Comparison of ENCODE assay signal across 9 cellular contexts in genomic region chr4:55554453-55555030, GRCh38. TPM values are rescaled to one million over a fixed set of nuclear protein-coding genes. Genes with fewer than 3 reads are reported as not detected.
DNase-seq lines count a peak whose midpoint lies in the region; ATAC-seq, FAIRE-seq and TF ChIP-seq lines count a peak whose summit lies in the region.
"Had no signal": no experiment of that assay in that cellular context is flagged by ENCODE, and none has a peak within 500 bp of the region (broad histone marks: within the 10 kb centered on the region; RNA-seq: fewer than 3 reads in every experiment).

No MANE protein-coding gene starts in this region.

- TF ChIP-seq RAD21 in GM12878 (IDR thresholded peaks at IDR 0.05; ENCODE audit: insufficient read depth, low read depth, low read length) = peak; percentile 63

- intact Hi-C loops in GM12878 (cut with micrococcal nuclease; ENCODE audit: unreplicated experiment) = loop anchor here (1.0 kb wide), 2 partner anchors 145 to 208 kb away; partner anchors contain the start of gene SRD5A3
- intact Hi-C loops in lower lobe of right lung (cut with DNase I) = no loop called here
- intact Hi-C loops in activated naive CD4-positive, alpha-beta T cell treated with anti-CD3 and anti-CD28 coated beads for 36 hours (cut with micrococcal nuclease) = loop anchor here (1.0 to 2.0 kb wide), 4 partner anchors 208 to 583 kb away; partner anchors contain the start of gene SRD5A3

- H3K9me3 ChIP-seq in GM12878 (replicated peaks; ENCODE audit: control insufficient read depth, insufficient read depth, low read length) (no peaks in the 10 kb centered on the region), lower lobe of right lung (no peaks in the 10 kb centered on the region)

- H3K27me3 ChIP-seq in GM12878 (replicated peaks in 1 of 2; ENCODE audit: control insufficient read depth in 2 of 2, insufficient read depth in 2 of 2, low read length in 1 of 2) (no peaks in the 10 kb centered on the region), lower lobe of right lung (ENCODE audit: low read depth) (no peaks in the 10 kb centered on the region)

- H3K27ac ChIP-seq in GM12878 (ENCODE audit: control insufficient read depth, insufficient read depth) (no peak overlapping the region), lower lobe of right lung (no peak overlapping the region)

- no peak overlapping the region for H3K27ac Mint-ChIP-seq in activated naive CD4-positive, alpha-beta T cell treated with anti-CD3 and anti-CD28 coated beads for 36 hours
- H3K27ac Mint-ChIP-seq in activated CD8-positive, alpha-beta memory T cell treated with anti-CD3 and anti-CD28 coated beads, Interleukin-2, amount 10 ng/mL, durations not matched to agents 7 days and 5 days = no peak overlapping the region

- H3K9me3 Mint-ChIP-seq in activated naive CD4-positive, alpha-beta T cell treated with anti-CD3 and anti-CD28 coated beads for 36 hours = peaks cover 4% of the 10 kb centered on the region
- peaks cover 7% of the 10 kb centered on the region for H3K9me3 Mint-ChIP-seq in activated CD8-positive, alpha-beta memory T cell treated with anti-CD3 and anti-CD28 coated beads, Interleukin-2, amount 10 ng/mL, durations not matched to agents 7 days and 5 days (ENCODE audit: low read depth)
- H3K9me3 Mint-ChIP-seq: neural crest cell had no signal

- no peak for FAIRE-seq in GM12878 (lab: Jason Lieb, UNC)

- SMC1A ChIA-PET in GM12878 (lab: Charles Lee; ENCODE audit: uncharacterized antibody, unreplicated experiment) = interaction anchor here (0.6 to 1.5 kb wide), 8 partner anchors 10 to 209 kb away, joined by 3 to 13 read pairs (median 3); partner anchors contain the start of gene SRD5A3

- no TSS peak for BruUV-seq in GM12878 (replicated peaks; lab: Mats Ljungman, UMichigan)

- H3K36me3 ChIP-seq in GM12878 (ENCODE audit: control insufficient read depth in 2 of 2, insufficient read depth in 2 of 2, low read length in 1 of 2) (no peaks in the 10 kb centered on the region), lower lobe of right lung (no peaks in the 10 kb centered on the region)

- H3K36me3 Mint-ChIP-seq in activated naive CD4-positive, alpha-beta T cell treated with anti-CD3 and anti-CD28 coated beads for 36 hours (ENCODE audit: low read depth) = no peaks in the 10 kb centered on the region
- peaks cover 6% of the 10 kb centered on the region for H3K36me3 Mint-ChIP-seq in activated CD8-positive, alpha-beta memory T cell treated with anti-CD3 and anti-CD28 coated beads, Interleukin-2, amount 10 ng/mL, durations not matched to agents 7 days and 5 days

- H3K4me3 ChIP-seq in GM12878 (no peak overlapping the region), lower lobe of right lung (no peak overlapping the region)

- POLR2A ChIA-PET in HEK293T (lab: Yijun Ruan, JAX) (no interaction called here), GM12878 (lab: Charles Lee) (no interaction called here)

- TF ChIP-seq EP300 in GM12878 (IDR thresholded peaks at IDR 0.05; ENCODE audit: borderline replicate concordance in 1 of 2, control insufficient read depth in 1 of 2, low read depth in 2 of 2, low read length in 2 of 2) = no peak

- H3K9ac ChIP-seq in GM12878 (ENCODE audit: control insufficient read depth, insufficient read depth, low read length) = no peak overlapping the region

- H3K79me2 ChIP-seq in GM12878 (ENCODE audit: control insufficient read depth, insufficient read depth, low read length) = no peaks in the 10 kb centered on the region

- ATAC-seq in GM12878 (peak; percentile 70), lower lobe of right lung (peak in 1 of 2 donors; percentile 57)
- ATAC-seq in activated CD8-positive, alpha-beta memory T cell treated with anti-CD3 and anti-CD28 coated beads, Interleukin-2, amount 10 ng/mL, durations not matched to agents 7 days and 5 days = no peak

- RAD21 ChIA-PET in GM12878 (lab: Charles Lee; ENCODE audit: unreplicated experiment) = interaction anchor here (0.6 to 1.5 kb wide), 6 partner anchors 11 to 370 kb away, joined by 3 to 11 read pairs (median 3); partner anchors contain the start of genes SRD5A3 and TMEM165

- no peak for TF ChIP-seq POLR2A in GM12878 (IDR thresholded peaks at IDR 0.05; ENCODE audit: low read depth, low read length)

- peaks cover 12% of the 10 kb centered on the region for H3K4me1 Mint-ChIP-seq in activated naive CD4-positive, alpha-beta T cell treated with anti-CD3 and anti-CD28 coated beads for 36 hours (ENCODE audit: low read depth)
- peaks cover 30% of the 10 kb centered on the region for H3K4me1 Mint-ChIP-seq in activated CD8-positive, alpha-beta memory T cell treated with anti-CD3 and anti-CD28 coated beads, Interleukin-2, amount 10 ng/mL, durations not matched to agents 7 days and 5 days
- H3K4me1 Mint-ChIP-seq: neural crest cell had no signal

- no peak overlapping the region for H2AFZ ChIP-seq in GM12878 (ENCODE audit: control insufficient read depth, low read depth, low read length)

- in situ Hi-C loops in GM12878 (cut with MboI) = loop anchor here (10.0 to 25.0 kb wide), 2 partner anchors 210 to 1242 kb away; partner anchors contain the start of gene SRD5A3

- H4K20me1 ChIP-seq in GM12878 (ENCODE audit: control insufficient read depth, insufficient read depth) = no peaks in the 10 kb centered on the region

- CTCF ChIA-PET in HEK293T (lab: Yijun Ruan, JAX) (no interaction called here), GM12878 (lab: Yijun Ruan, JAX) (interaction anchor here (0.5 to 1.5 kb wide), 16 partner anchors 9 to 584 kb away, joined by 3 to 30 read pairs (median 4); no protein-coding TSS in a partner anchor)
- CTCF ChIA-PET in activated naive CD4-positive, alpha-beta T cell treated with anti-CD3 and anti-CD28 coated beads for 36 hours (lab: Charles Lee) = interaction anchor here (0.6 to 1.0 kb wide), 5 partner anchors 106 to 301 kb away, joined by 3 to 8 read pairs (median 4); no protein-coding TSS in a partner anchor
- CTCF ChIA-PET in activated CD8-positive, alpha-beta memory T cell treated with anti-CD3 and anti-CD28 coated beads, Interleukin-2, amount 10 ng/mL, durations not matched to agents 7 days and 5 days (lab: Charles Lee) = interaction anchor here (0.6 to 1.5 kb wide), 11 partner anchors 8 to 1283 kb away, joined by 3 to 11 read pairs (median 4); partner anchors contain the start of gene SRD5A3

- 3% methylated on average over 2 of the region's 2 CpGs for WGBS in GM12878 (ENCODE audit: insufficient coverage, insufficient replicate concordance, low lambda C conversion rate, missing lambda C conversion rate)

- no peak overlapping the region for H3K4me3 Mint-ChIP-seq in activated naive CD4-positive, alpha-beta T cell treated with anti-CD3 and anti-CD28 coated beads for 36 hours
- H3K4me3 Mint-ChIP-seq in activated CD8-positive, alpha-beta memory T cell treated with anti-CD3 and anti-CD28 coated beads, Interleukin-2, amount 10 ng/mL, durations not matched to agents 7 days and 5 days = no peak overlapping the region
- H3K4me3 Mint-ChIP-seq: neural crest cell had no signal

- H3K4me1 ChIP-seq in GM12878 (ENCODE audit: control insufficient read depth, insufficient read depth, low read length) = no peaks in the 10 kb centered on the region
- H3K4me1 ChIP-seq in lower lobe of right lung = no peaks in the 10 kb centered on the region

- DNase-seq in Ammon's horn (ENCODE audit: low spot score) (peak; percentile 26), HEK293T (ENCODE audit: extremely low spot score) (peak; percentile 10), GM12878 (ENCODE audit: low read depth, low spot score) (no peak), lower lobe of right lung (no peak), NCI-H2196 treated with DMSO at 0.1 percent for 48 hours (lab: John Stamatoyannopoulos, UW; ENCODE audit: unreplicated experiment) (no peak), COR-L47 (lab: John Stamatoyannopoulos, UW) (no peak)
- DNase-seq in activated naive CD4-positive, alpha-beta T cell treated with anti-CD3 and anti-CD28 coated beads for 36 hours = no peak
- DNase-seq in activated CD8-positive, alpha-beta memory T cell treated with anti-CD3 and anti-CD28 coated beads, Interleukin-2, amount 10 ng/mL, durations not matched to agents 7 days and 5 days = no peak

- no peak overlapping the region for H3K4me2 ChIP-seq in GM12878 (ENCODE audit: control insufficient read depth, insufficient read depth)

- H3K27me3 Mint-ChIP-seq in activated naive CD4-positive, alpha-beta T cell treated with anti-CD3 and anti-CD28 coated beads for 36 hours (ENCODE audit: low read depth) = peaks cover 12% of the 10 kb centered on the region
- H3K27me3 Mint-ChIP-seq in activated CD8-positive, alpha-beta memory T cell treated with anti-CD3 and anti-CD28 coated beads, Interleukin-2, amount 10 ng/mL, durations not matched to agents 7 days and 5 days = peaks cover 42% of the 10 kb centered on the region

- TF ChIP-seq CTCF in GM12878 (IDR thresholded peaks at IDR 0.05 in 2 of 3, conservative IDR thresholded peaks at IDR 0.05 in 1 of 3; ENCODE audit: control insufficient read depth in 2 of 3, extremely low read depth in 1 of 3, insufficient read depth in 1 of 3, low read depth in 3 of 3, low read length in 3 of 3) (peak; percentile 31 to 47 (median 33); a peak in 4 of 6 replicates), lower lobe of right lung (IDR thresholded peaks at IDR 0.05) (peak; percentile 37)

RNA-seq across cellular contexts. Expression of gene CLOCK, which starts 7.8 kb away (rescaled TPM):
- 43.0 and 43.8 TPM in 2 replicates for total RNA-seq in GM12878 (2013; cell fraction: nucleolus; rRNA removed)
- total RNA-seq in GM12878 (2014; rRNA removed) (10.6 and 11.6 TPM in 2 replicates), GM12878 (2014; rRNA removed; fragmentation: Illumina TruSeq; extraction: Trizol) (9.1 and 11.5 TPM in 2 replicates), GM12878 (2021) (8.0 and 10.4 TPM in 2 replicates), lower lobe of right lung (26.6 TPM)
- 1.9 TPM for polyA plus RNA-seq in GM12878 (2011; ENCODE audit: low read depth)
- polyA plus RNA-seq in GM12878 (2011; rRNA removed) (10.3 and 11.7 TPM in 2 replicates), GM12878 (2014; fragmentation: Illumina TruSeq; extraction: Trizol) (7.3 and 10.3 TPM in 2 replicates), GM12878 (2014; fragmentation: Nextera tagmentation; extraction: Ambion mirVana) (1 to 10 TPM; 2.8 to 3.5 TPM), GM12878 (2014; rRNA removed) (5.5 and 6.0 TPM in 2 replicates), GM12878 (2016; fragmentation: Nextera tagmentation; extraction: Ambion mirVana) (10 to 100 TPM; 10.5 to 11.7 TPM)
- 4.2 and 6.6 TPM in 2 replicates for polyA plus RNA-seq in GM12878 (2011; cell fraction: cytosol; rRNA removed)
- 15.6 and 16.1 TPM in 2 replicates for polyA plus RNA-seq in GM12878 (2011; cell fraction: nucleus; rRNA removed)
- polyA plus RNA-seq in GM12878 (2012) = 3.9 and 4.2 TPM in 2 replicates
- 29.8 and 31.7 TPM in 2 replicates for polyA minus RNA-seq in GM12878 (2011; rRNA and poly(A)+ RNA removed)
- polyA minus RNA-seq in GM12878 (2011; cell fraction: cytosol; rRNA and poly(A)+ RNA removed) = 6.1 and 7.2 TPM in 2 replicates
- polyA minus RNA-seq in GM12878 (2011; cell fraction: nucleus; rRNA and poly(A)+ RNA removed) = 27.9 and 36.9 TPM in 2 replicates
- total RNA-seq in activated naive CD4-positive, alpha-beta T cell treated with anti-CD3 and anti-CD28 coated beads for 36 hours = 1 to 10 TPM; 8.1 to 8.5 TPM
- 10 to 100 TPM in 1 of 2 experiments, 1 to 10 TPM in 1; 9.4 to 10.0 TPM for total RNA-seq in activated CD8-positive, alpha-beta memory T cell treated with anti-CD3 and anti-CD28 coated beads, Interleukin-2, amount 10 ng/mL, durations not matched to agents 7 days and 5 days

RNA-seq across cellular contexts. Expression of gene PDCL2, which starts 37.5 kb away (rescaled TPM):
- total RNA-seq in GM12878 (2013; cell fraction: nucleolus; rRNA removed) = not detected in 2 replicates
- total RNA-seq in GM12878 (2014; rRNA removed) (not detected in 2 replicates), GM12878 (2014; rRNA removed; fragmentation: Illumina TruSeq; extraction: Trizol) (not detected in 2 replicates), GM12878 (2021) (not detected in 2 replicates), lower lobe of right lung (not detected)
- not detected for polyA plus RNA-seq in GM12878 (2011; ENCODE audit: low read depth)
- polyA plus RNA-seq in GM12878 (2011; rRNA removed) (not detected in 2 replicates), GM12878 (2014; fragmentation: Illumina TruSeq; extraction: Trizol) (not detected in 2 replicates), GM12878 (2014; fragmentation: Nextera tagmentation; extraction: Ambion mirVana) (not detected), GM12878 (2014; rRNA removed) (not detected in 2 replicates), GM12878 (2016; fragmentation: Nextera tagmentation; extraction: Ambion mirVana) (not detected)
- not detected in 2 replicates for polyA plus RNA-seq in GM12878 (2011; cell fraction: cytosol; rRNA removed)
- polyA plus RNA-seq in GM12878 (2011; cell fraction: nucleus; rRNA removed) = not detected in 2 replicates
- not detected in 2 replicates for polyA plus RNA-seq in GM12878 (2012)
- polyA minus RNA-seq in GM12878 (2011; rRNA and poly(A)+ RNA removed) = not detected in 2 replicates
- polyA minus RNA-seq in GM12878 (2011; cell fraction: cytosol; rRNA and poly(A)+ RNA removed) = not detected in 2 replicates
- not detected in 2 replicates for polyA minus RNA-seq in GM12878 (2011; cell fraction: nucleus; rRNA and poly(A)+ RNA removed)
- total RNA-seq in activated naive CD4-positive, alpha-beta T cell treated with anti-CD3 and anti-CD28 coated beads for 36 hours = not detected
- not detected for total RNA-seq in activated CD8-positive, alpha-beta memory T cell treated with anti-CD3 and anti-CD28 coated beads, Interleukin-2, amount 10 ng/mL, durations not matched to agents 7 days and 5 days
- total RNA-seq: neural crest cell had no signal

Comparison
In these comparisons a context has a peak if more than half of its experiments do, and no peak if none do; other contexts are left out.
1. DNase-seq: peak in Ammon's horn (single experiment) and HEK293T (single experiment); none in GM12878 (single experiment), lower lobe of right lung (single experiment), activated naive CD4-positive, alpha-beta T cell treated with anti-CD3 and anti-CD28 coated beads for 36 hours (single experiment), activated CD8-positive, alpha-beta memory T cell treated with anti-CD3 and anti-CD28 coated beads, Interleukin-2, amount 10 ng/mL, durations not matched to agents 7 days and 5 days (single experiment), NCI-H2196 treated with DMSO at 0.1 percent for 48 hours (single experiment) and COR-L47 (single experiment).